ENCODE assay signal across 1 cellular context in the genomic region with DNA sequence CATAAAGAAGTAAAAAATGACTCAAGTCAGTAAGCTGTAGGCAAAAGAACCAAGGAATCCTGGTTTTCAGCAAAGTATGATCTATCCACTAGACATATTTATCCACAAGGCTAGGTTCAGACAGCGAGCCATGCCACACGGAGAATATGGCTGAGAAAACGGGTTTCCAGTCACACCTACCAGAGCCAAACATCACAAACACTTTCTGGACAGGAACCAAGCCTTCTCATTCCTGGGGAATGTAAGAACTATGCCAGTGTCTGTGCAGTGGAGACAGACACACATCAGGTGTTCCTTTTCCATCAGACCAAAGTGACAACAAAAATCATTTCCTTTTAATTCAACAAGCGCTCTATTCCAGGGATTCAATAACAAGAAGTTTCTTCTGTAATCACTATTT.
A peak's percentile ranks its signal among the peaks of the same experiment; 100 is the strongest.
TF ChIP-seq lines count a peak whose summit lies in the region.

No MANE protein-coding gene starts in this region.

TF ChIP-seq in IMR-90, 13 proteins besides CTCF, POLR2A, EP300 and RAD21:
- TF ChIP-seq BHLHE40 (IDR thresholded peaks at IDR 0.05; ENCODE audit: low read depth, low read length) (no peak; the same call in 1 of the 2 replicates), MXI1 (IDR thresholded peaks at IDR 0.05; ENCODE audit: borderline replicate concordance, low read depth, low read length) (0 out of 2 replicates have a peak, but pooled peaks have one; percentile 13)
